ENCODE assay signal across 1 cellular context in genomic region chr2:106735807-106736206, GRCh38.
TF ChIP-seq lines count a peak whose summit lies in the region.

No MANE protein-coding gene starts in this region.

TF ChIP-seq in K562, 482 proteins besides CTCF, POLR2A, EP300 and RAD21 (continued from another document):
- no peak for TF ChIP-seq ZHX1 (conservative IDR thresholded peaks at IDR 0.05; ENCODE audit: low read length)
- no peak for TF ChIP-seq MXI1 (IDR thresholded peaks at IDR 0.05; ENCODE audit: low read depth, low read length)
- TF ChIP-seq, protein P1, sequence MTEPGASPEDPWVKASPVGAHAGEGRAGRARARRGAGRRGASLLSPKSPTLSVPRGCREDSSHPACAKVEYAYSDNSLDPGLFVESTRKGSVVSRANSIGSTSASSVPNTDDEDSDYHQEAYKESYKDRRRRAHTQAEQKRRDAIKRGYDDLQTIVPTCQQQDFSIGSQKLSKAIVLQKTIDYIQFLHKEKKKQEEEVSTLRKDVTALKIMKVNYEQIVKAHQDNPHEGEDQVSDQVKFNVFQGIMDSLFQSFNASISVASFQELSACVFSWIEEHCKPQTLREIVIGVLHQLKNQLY (CRISPR knock-in tag; conservative IDR thresholded peaks at IDR 0.05): no peak
- no peak for TF ChIP-seq ELF4 (CRISPR knock-in tag; IDR thresholded peaks at IDR 0.05)
- TF ChIP-seq, protein P2, sequence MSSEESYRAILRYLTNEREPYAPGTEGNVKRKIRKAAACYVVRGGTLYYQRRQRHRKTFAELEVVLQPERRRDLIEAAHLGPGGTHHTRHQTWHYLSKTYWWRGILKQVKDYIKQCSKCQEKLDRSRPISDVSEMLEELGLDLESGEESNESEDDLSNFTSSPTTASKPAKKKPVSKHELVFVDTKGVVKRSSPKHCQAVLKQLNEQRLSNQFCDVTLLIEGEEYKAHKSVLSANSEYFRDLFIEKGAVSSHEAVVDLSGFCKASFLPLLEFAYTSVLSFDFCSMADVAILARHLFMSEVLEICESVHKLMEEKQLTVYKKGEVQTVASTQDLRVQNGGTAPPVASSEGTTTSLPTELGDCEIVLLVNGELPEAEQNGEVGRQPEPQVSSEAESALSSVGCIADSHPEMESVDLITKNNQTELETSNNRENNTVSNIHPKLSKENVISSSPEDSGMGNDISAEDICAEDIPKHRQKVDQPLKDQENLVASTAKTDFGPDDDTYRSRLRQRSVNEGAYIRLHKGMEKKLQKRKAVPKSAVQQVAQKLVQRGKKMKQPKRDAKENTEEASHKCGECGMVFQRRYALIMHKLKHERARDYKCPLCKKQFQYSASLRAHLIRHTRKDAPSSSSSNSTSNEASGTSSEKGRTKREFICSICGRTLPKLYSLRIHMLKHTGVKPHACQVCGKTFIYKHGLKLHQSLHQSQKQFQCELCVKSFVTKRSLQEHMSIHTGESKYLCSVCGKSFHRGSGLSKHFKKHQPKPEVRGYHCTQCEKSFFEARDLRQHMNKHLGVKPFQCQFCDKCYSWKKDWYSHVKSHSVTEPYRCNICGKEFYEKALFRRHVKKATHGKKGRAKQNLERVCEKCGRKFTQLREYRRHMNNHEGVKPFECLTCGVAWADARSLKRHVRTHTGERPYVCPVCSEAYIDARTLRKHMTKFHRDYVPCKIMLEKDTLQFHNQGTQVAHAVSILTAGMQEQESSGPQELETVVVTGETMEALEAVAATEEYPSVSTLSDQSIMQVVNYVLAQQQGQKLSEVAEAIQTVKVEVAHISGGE (CRISPR knock-in tag; IDR thresholded peaks at IDR 0.05): no peak
- no peak for TF ChIP-seq ZNF444 (CRISPR knock-in tag; IDR thresholded peaks at IDR 0.05)
- peak; percentile 36; the same call in 1 of the 2 replicates for TF ChIP-seq MAFF (IDR thresholded peaks at IDR 0.05; ENCODE audit: low read length)
- TF ChIP-seq NR4A1 (CRISPR knock-in tag; IDR thresholded peaks at IDR 0.05): no peak
- no peak for TF ChIP-seq NR4A1 (tag; IDR thresholded peaks at IDR 0.05)
- no peak for TF ChIP-seq MTF1 (CRISPR knock-in tag; IDR thresholded peaks at IDR 0.05; ENCODE audit: borderline replicate concordance)
- no peak for TF ChIP-seq ZNF133 (CRISPR knock-in tag; IDR thresholded peaks at IDR 0.05)
- TF ChIP-seq ZNF146 (CRISPR knock-in tag; IDR thresholded peaks at IDR 0.05; ENCODE audit: unreplicated experiment): no peak
- TF ChIP-seq SMARCE1 (IDR thresholded peaks at IDR 0.05): no peak
- TF ChIP-seq ELF1 (tag; IDR thresholded peaks at IDR 0.05): no peak
- TF ChIP-seq ARHGAP35 (IDR thresholded peaks at IDR 0.05; ENCODE audit: partially characterized antibody): no peak
- TF ChIP-seq ZNF316 (IDR thresholded peaks at IDR 0.05): peak; percentile 57
TF ChIP-seq in K562: peak in this region for 5.
